In the genomic region with DNA sequence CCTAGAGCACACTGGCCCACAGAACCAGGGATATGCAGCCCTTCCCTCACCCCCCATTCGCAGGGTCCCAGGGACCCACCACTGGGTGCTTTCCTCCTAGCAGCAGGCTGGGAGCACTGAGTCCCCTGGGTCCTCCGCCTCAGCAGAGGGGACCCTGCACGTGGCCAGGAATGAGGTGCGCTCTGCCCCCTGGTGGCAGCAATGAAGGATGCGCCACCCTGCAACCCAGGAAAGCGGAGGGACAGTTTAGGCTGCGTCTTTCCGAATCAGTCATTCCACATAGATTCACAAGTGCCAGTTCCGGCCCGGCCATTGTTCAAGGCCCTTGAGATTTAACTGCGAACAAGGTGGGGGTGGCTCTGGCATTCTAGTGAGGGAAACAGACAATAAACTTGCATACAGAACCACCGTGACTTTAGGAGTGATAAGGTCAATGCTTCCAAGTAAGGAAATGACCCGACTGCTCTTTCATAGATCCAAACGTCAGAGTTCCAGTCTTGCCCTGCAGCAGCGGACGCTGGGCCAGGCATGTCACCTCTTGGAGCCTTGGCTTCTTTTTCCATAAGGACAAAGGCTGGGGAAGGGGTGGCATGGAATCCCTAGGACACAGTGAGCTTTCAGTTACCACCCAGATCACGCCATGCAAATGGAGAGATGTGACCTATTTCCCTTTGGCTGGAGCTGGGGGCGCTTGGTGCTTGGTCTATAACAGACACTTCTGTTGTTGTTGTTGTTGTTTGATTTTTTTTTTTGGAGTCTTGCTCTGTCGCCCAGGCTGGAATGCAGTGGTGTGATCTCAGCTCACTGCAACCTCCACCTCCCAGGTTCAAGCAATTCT, we compare ENCODE assay signal across 8 cellular contexts. TPM values are rescaled to one million over a fixed set of nuclear protein-coding genes. Genes with fewer than 3 reads are reported as not detected.
A peak's percentile ranks its signal among the peaks of the same experiment; 100 is the strongest.
DNase-seq lines count a peak whose midpoint lies in the region; ATAC-seq and TF ChIP-seq lines count a peak whose summit lies in the region.

No MANE protein-coding gene starts in this region.

- peak; percentile 63 for ATAC-seq in GM18505 (IDR thresholded peaks at IDR 0.05; ENCODE audit: unreplicated experiment)

- H3K4me1 ChIP-seq in SJCRH30 (peaks cover 7% of the 10 kb centered on the region; the same call in 1 of the 2 replicates), ovary (ENCODE audit: insufficient read depth) (peaks cover 14% of the 10 kb centered on the region), tibial artery (peaks cover 0 to 27% (median 17%) of the 10 kb centered on the region in 4 donors)

- H3K9me3 ChIP-seq in SJCRH30 (replicated peaks) (no peaks in the 10 kb centered on the region), ovary (no peaks in the 10 kb centered on the region), tibial artery (no peaks in the 10 kb centered on the region)

- WGBS in ovary, 3 donors: 9 to 12% (median 10%) methylated on average over 17 to 19 of the region's 19 CpGs

- TF ChIP-seq POLR2A in GM18505 (IDR thresholded peaks at IDR 0.05; ENCODE audit: borderline replicate concordance, extremely low read depth, insufficient read depth, insufficient read length) (no peak), ovary (IDR thresholded peaks at IDR 0.05) (no peak)

- TF ChIP-seq CTCF in LNCaP clone FGC (IDR thresholded peaks at IDR 0.05; ENCODE audit: control insufficient read depth, extremely low read depth, insufficient read depth) (peak; percentile 93), ovary (IDR thresholded peaks at IDR 0.05) (peak; percentile 86 to 96 (median 95)), tibial artery (IDR thresholded peaks at IDR 0.05) (peak; percentile 87 to 96)

- H3K36me3 ChIP-seq in SJCRH30: no peaks in the 10 kb centered on the region
- H3K36me3 ChIP-seq in ovary: no peaks in the 10 kb centered on the region
- peaks cover 0 to 20% (median 12%) of the 10 kb centered on the region in 3 donors for H3K36me3 ChIP-seq in tibial artery

- intact Hi-C loops in ovary (cut with DNase I) (loop anchor here in 3 of 4 donors (1.0 kb wide), 2 partner anchors 16 to 17 kb away; no protein-coding TSS in a partner anchor), tibial artery (cut with DNase I; ENCODE audit: low total_unique reads) (loop anchor here (1.0 kb wide), 1 partner anchor 18 kb away; no protein-coding TSS in a partner anchor)

- H3K27ac ChIP-seq in SJCRH30 (no peak overlapping the region), ovary (no peak overlapping the region), tibial artery (no peak overlapping the region)

- DNase-seq in 8988T (peak; percentile 93), LNCaP clone FGC (ENCODE audit: low read depth) (no peak), SJCRH30 (peak; percentile 70 to 81), globus pallidus (ENCODE audit: low spot score) (peak; percentile 64), ovary (peak; percentile 63 to 87 (median 78)), tibial artery (peak; percentile 66 to 84)
- peak; percentile 73 for DNase-seq in activated gamma-delta T cell treated with anti-CD3 and anti-CD28 coated beads, Interleukin-2, amount 50 U/mL, for 16 hours (ENCODE audit: low read depth)

- H3K4me3 ChIP-seq in LNCaP clone FGC (ENCODE audit: low read depth, low read length) (no peak overlapping the region), SJCRH30 (no peak overlapping the region), ovary (no peak overlapping the region), tibial artery (no peak overlapping the region)

- no peaks in the 10 kb centered on the region for H3K27me3 ChIP-seq in SJCRH30
- no peaks in the 10 kb centered on the region for H3K27me3 ChIP-seq in ovary
- no peaks in the 10 kb centered on the region for H3K27me3 ChIP-seq in tibial artery

- no peak for TF ChIP-seq EP300 in ovary (IDR thresholded peaks at IDR 0.05)

RNA-seq across cellular contexts. Expression of gene RIN1, which starts 7.7 kb away (rescaled TPM):
- total RNA-seq in SJCRH30 (2014; rRNA removed; shearing (Covaris generic)): 1.2 and 1.6 TPM in 2 replicates
- 1 to 10 TPM; 1.8 to 9.5 (median 6.3) TPM for total RNA-seq in ovary
- 1 to 10 TPM in 1 of 2 donors, under 1 TPM in 1; 0.52 to 3.5 TPM for polyA plus RNA-seq in ovary

RNA-seq across cellular contexts. Expression of gene CD248, which starts 11.7 kb away (rescaled TPM):
- total RNA-seq in SJCRH30 (2014; rRNA removed; shearing (Covaris generic)): 0.30 and 0.45 TPM in 2 replicates
- 10 to 100 TPM in 6 of 7 donors, 1 to 10 TPM in 1; 4.9 to 47.9 (median 19.9) TPM for total RNA-seq in ovary
- 10 to 100 TPM in 1 of 2 donors, 1 to 10 TPM in 1; 6.3 to 17.2 TPM for polyA plus RNA-seq in ovary

RNA-seq across cellular contexts. Expression of gene BRMS1, which starts 16.4 kb away (rescaled TPM):
- total RNA-seq in SJCRH30 (2014; rRNA removed; shearing (Covaris generic)): 40.5 and 42.9 TPM in 2 replicates
- 10 to 100 TPM; 19.9 to 32.2 (median 23.4) TPM for total RNA-seq in ovary
- polyA plus RNA-seq in ovary: 10 to 100 TPM; 17.5 to 31.0 TPM

RNA-seq across cellular contexts. Expression of gene B4GAT1, which starts 18.9 kb away (rescaled TPM):
- 7.7 and 8.0 TPM in 2 replicates for total RNA-seq in SJCRH30 (2014; rRNA removed; shearing (Covaris generic))
- 10 to 100 TPM; 30.7 to 44.9 (median 37.8) TPM for total RNA-seq in ovary
- polyA plus RNA-seq in ovary: 10 to 100 TPM; 53.2 to 54.2 TPM

RNA-seq across cellular contexts. Expression of gene TMEM151A, which starts 36.8 kb away (rescaled TPM):
- not detected in 2 replicates for total RNA-seq in SJCRH30 (2014; rRNA removed; shearing (Covaris generic))
- total RNA-seq in ovary: 10 to 100 TPM in 1 of 7 donors, under 1 TPM in 3, not detected in 3; 0.20 to 10.8 (median 0.60) TPM
- polyA plus RNA-seq in ovary: under 1 TPM in 1 of 2 donors, not detected in 1; 0.15 TPM
